Comparison of ENCODE assay signal across 19 cellular contexts in genomic region chrX:149946932-149947331, GRCh38. TPM values are rescaled to one million over a fixed set of nuclear protein-coding genes. Genes with fewer than 3 reads are reported as not detected.
"Had no signal": no experiment of that assay in that cellular context is flagged by ENCODE, and none has a peak within 500 bp of the region (broad histone marks: within the 10 kb centered on the region; RNA-seq: fewer than 3 reads in every experiment).

No MANE protein-coding gene starts in this region.

RNA-seq across cellular contexts. Expression of gene HSFX4, which starts 17.6 kb away (rescaled TPM):
- total RNA-seq: activated naive CD4-positive, alpha-beta T cell treated with anti-CD3 and anti-CD28 coated beads for 36 hours; activated naive CD4-positive, alpha-beta T cell treated with anti-CD3 and anti-CD28 coated beads, Interleukin-2, amount 50 U/mL, for 72 hours; activated naive CD8-positive, alpha-beta T cell treated with anti-CD3 and anti-CD28 coated beads for 36 hours; activated naive CD8-positive, alpha-beta T cell treated with anti-CD3 and anti-CD28 coated beads, Interleukin-2, amount 10 ng/mL, durations not matched to agents 7 days and 5 days; activated T-cell treated with anti-CD3 and anti-CD28 coated beads, Interleukin-2, amount 50 U/mL, for 4 hours; activated T-cell treated with anti-CD3 and anti-CD28 coated beads, Interleukin-2, amount 50 U/mL, for 72 hours; activated T-helper 1 cell treated with anti-CD3 and anti-CD28 coated beads, Interleukin-12 subunit alpha, Interleukin-12 subunit beta, Interleukin-2, Interleukin-4 antibody, amounts not matched to agents 30 ng/mL and 10 ng/mL and 1 ng/mL, durations not matched to agents 14 hours and 24 hours and 36 hours; activated T-helper 17 cell treated with anti-CD3 and anti-CD28 coated beads, Interleukin-2, amount 50 U/mL, for 72 hours; activated T-helper 2 cell treated with anti-CD3 and anti-CD28 coated beads, Interferon-gamma antibody, Interleukin-2, Interleukin-4, amounts not matched to agents 10 μg/mL and 5 μg/mL and 100 μg/mL, durations not matched to agents 14 hours and 24 hours and 36 hours; adrenal gland; aorta; ascending aorta; astrocyte; body of pancreas; breast epithelium; bronchial epithelial cell; cardiac muscle cell; cerebellum; chondrocyte had no signal
- polyA plus RNA-seq: aorta, cardiac muscle cell had no signal
